Comparison of ENCODE assay signal across 22 cellular contexts in genomic region chrX:65127804-65128203, GRCh38.
DNase-seq lines count a peak whose midpoint lies in the region; ATAC-seq lines count a peak whose summit lies in the region.
"Had no signal": no experiment of that assay in that cellular context is flagged by ENCODE, and none has a peak within 500 bp of the region (broad histone marks: within the 10 kb centered on the region; RNA-seq: fewer than 3 reads in every experiment).

No MANE protein-coding gene starts in this region.

- WGBS in mesenchymal stem cell = 73% methylated on average over 3 of the region's 3 CpGs

- no peak overlapping the region for H4K91ac ChIP-seq in mesenchymal stem cell (ENCODE audit: low read length)

- H2AFZ ChIP-seq in mesenchymal stem cell (ENCODE audit: low read depth, low read length) = no peak overlapping the region
- H2AFZ ChIP-seq: neural progenitor cell had no signal

- no peak overlapping the region for H2BK120ac ChIP-seq in mesenchymal stem cell (ENCODE audit: low read depth, low read length)

- no peak overlapping the region for H2BK5ac ChIP-seq in mesenchymal stem cell (ENCODE audit: low read depth, low read length, poor library complexity, severe bottlenecking)

- no peak overlapping the region for H4K8ac ChIP-seq in mesenchymal stem cell (ENCODE audit: low read length)

- no peak overlapping the region for H3K23ac ChIP-seq in mesenchymal stem cell (ENCODE audit: low read length in 2 of 2)

- H2BK12ac ChIP-seq in mesenchymal stem cell (ENCODE audit: low read length in 2 of 2) = no peak overlapping the region

- in situ Hi-C loops in KBM-7 (cut with MboI; ENCODE audit: low pct_unique_long_range_greater_than_20kb, low sequenced_read_pairs) = no loop called here

- no peak overlapping the region for H3K4me3 ChIP-seq in mesenchymal stem cell (ENCODE audit: insufficient read depth in 1 of 2, low read depth in 1 of 2, low read length in 2 of 2)
- H3K4me3 ChIP-seq: esophagus squamous epithelium, gastroesophageal sphincter, mucosa of descending colon, neural progenitor cell, suprapubic skin had no signal

- H3K9me3 Mint-ChIP-seq in activated naive CD8-positive, alpha-beta T cell (ENCODE audit: low read depth) = peaks cover 9% of the 10 kb centered on the region
- peaks cover 25% of the 10 kb centered on the region for H3K9me3 Mint-ChIP-seq in activated naive CD8-positive, alpha-beta T cell treated with anti-CD3 and anti-CD28 coated beads, Interleukin-2, amount 50 U/mL, for 24 hours

- peaks cover 23% of the 10 kb centered on the region for H3K4me1 Mint-ChIP-seq in activated naive CD8-positive, alpha-beta T cell (ENCODE audit: low read depth)
- peaks cover 18% of the 10 kb centered on the region for H3K4me1 Mint-ChIP-seq in activated naive CD8-positive, alpha-beta T cell treated with anti-CD3 and anti-CD28 coated beads, Interleukin-2, amount 50 U/mL, for 24 hours
- H3K4me1 Mint-ChIP-seq: neural progenitor cell had no signal

- H3K27ac Mint-ChIP-seq in activated naive CD8-positive, alpha-beta T cell = no peak overlapping the region
- H3K27ac Mint-ChIP-seq in activated naive CD8-positive, alpha-beta T cell treated with anti-CD3 and anti-CD28 coated beads, Interleukin-2, amount 50 U/mL, for 24 hours = no peak overlapping the region
- H3K27ac Mint-ChIP-seq: effector memory CD8-positive, alpha-beta T cell; neural progenitor cell; progenitor cell of endocrine pancreas had no signal

- H3K18ac ChIP-seq in mesenchymal stem cell (ENCODE audit: low read depth in 1 of 2, low read length in 2 of 2) = no peak overlapping the region

- H2AK5ac ChIP-seq in mesenchymal stem cell (ENCODE audit: low read length, severe bottlenecking) = no peak overlapping the region

- H3K27ac ChIP-seq in mesenchymal stem cell (ENCODE audit: low read length, poor library complexity, severe bottlenecking) = no peak overlapping the region
- H3K27ac ChIP-seq: brain microvascular endothelial cell, esophagus squamous epithelium, gastroesophageal sphincter, neural progenitor cell, suprapubic skin, VCaP had no signal

- no peak overlapping the region for H2BK15ac ChIP-seq in mesenchymal stem cell (ENCODE audit: low read depth, poor library complexity, severe bottlenecking)

- no peak for ATAC-seq in activated naive CD8-positive, alpha-beta T cell treated with anti-CD3 and anti-CD28 coated beads, Interleukin-2, amount 50 U/mL, for 24 hours
- ATAC-seq in HG02938 (IDR thresholded peaks at IDR 0.05; ENCODE audit: unreplicated experiment) = no peak
- ATAC-seq: activated T-cell treated with anti-CD3 and anti-CD28 coated beads, Interleukin-2, amount 50 U/mL, for 4 hours; effector memory CD8-positive, alpha-beta T cell; gastroesophageal sphincter; mucosa of descending colon; PC-3 had no signal

- H3K36me3 Mint-ChIP-seq in activated naive CD8-positive, alpha-beta T cell = peaks cover 32% of the 10 kb centered on the region
- peaks cover 35% of the 10 kb centered on the region for H3K36me3 Mint-ChIP-seq in activated naive CD8-positive, alpha-beta T cell treated with anti-CD3 and anti-CD28 coated beads, Interleukin-2, amount 50 U/mL, for 24 hours (ENCODE audit: low read depth)
- H3K36me3 Mint-ChIP-seq: neural progenitor cell had no signal

- H3K4me3 Mint-ChIP-seq in activated naive CD8-positive, alpha-beta T cell = peak overlapping the region; percentile 42
- H3K4me3 Mint-ChIP-seq in activated naive CD8-positive, alpha-beta T cell treated with anti-CD3 and anti-CD28 coated beads, Interleukin-2, amount 50 U/mL, for 24 hours = no peak overlapping the region
- H3K4me3 Mint-ChIP-seq: activated T-cell treated with anti-CD3 and anti-CD28 coated beads, Interleukin-2, amount 50 U/mL, for 4 hours; neural progenitor cell had no signal

- no peaks in the 10 kb centered on the region for H3K27me3 Mint-ChIP-seq in activated naive CD8-positive, alpha-beta T cell
- H3K27me3 Mint-ChIP-seq in activated naive CD8-positive, alpha-beta T cell treated with anti-CD3 and anti-CD28 coated beads, Interleukin-2, amount 50 U/mL, for 24 hours = no peaks in the 10 kb centered on the region
- H3K27me3 Mint-ChIP-seq: effector memory CD8-positive, alpha-beta T cell; progenitor cell of endocrine pancreas had no signal

- no peak for DNase-seq in activated naive CD8-positive, alpha-beta T cell treated with anti-CD3 and anti-CD28 coated beads, Interleukin-2, amount 50 U/mL, for 24 hours
- peak; percentile 76 for DNase-seq in KBM-7
- DNase-seq in UCSD-AML1 (lab: John Stamatoyannopoulos, UW; ENCODE audit: unreplicated experiment) = peak; percentile 9
- no peak for DNase-seq in mesenchymal stem cell
- DNase-seq in iPS-NIHi11 (ENCODE audit: low spot score) = no peak
- DNase-seq: activated T-cell treated with anti-CD3 and anti-CD28 coated beads, Interleukin-2, amount 50 U/mL, for 4 hours; brain microvascular endothelial cell; effector memory CD8-positive, alpha-beta T cell; esophagus squamous epithelium; islet precursor cell; mucosa of descending colon; NCI-H1105 treated with DMSO at 0.1 percent for 48 hours; NCI-H446; PC-3; SHP77 treated with DMSO at 0.1 percent for 48 hours had no signal

- H3K14ac ChIP-seq in mesenchymal stem cell (ENCODE audit: low read length in 2 of 2) = no peak overlapping the region

- peaks cover 37% of the 10 kb centered on the region for H3K9me3 ChIP-seq in mesenchymal stem cell (ENCODE audit: control insufficient read depth, low read length)
- H3K9me3 ChIP-seq: gastroesophageal sphincter, suprapubic skin had no signal

- H3K27me3 ChIP-seq in mesenchymal stem cell (ENCODE audit: control insufficient read depth in 1 of 2, insufficient read depth in 1 of 2, low read length in 2 of 2) = no peaks in the 10 kb centered on the region
- H3K27me3 ChIP-seq: brain microvascular endothelial cell, esophagus squamous epithelium, gastroesophageal sphincter, neural progenitor cell, suprapubic skin had no signal

- H3K79me1 ChIP-seq in mesenchymal stem cell (replicated peaks; ENCODE audit: low read length, poor library complexity, severe bottlenecking) = no peaks in the 10 kb centered on the region

- no peak overlapping the region for H3K9ac ChIP-seq in mesenchymal stem cell (ENCODE audit: low read length)
- H3K9ac ChIP-seq: neural progenitor cell had no signal

- H3K4me2 ChIP-seq in mesenchymal stem cell (ENCODE audit: low read length, poor library complexity, severe bottlenecking) = no peak overlapping the region
- H3K4me2 ChIP-seq: neural progenitor cell had no signal

- H3K4me1 ChIP-seq in mesenchymal stem cell (ENCODE audit: control insufficient read depth, insufficient read depth, low read depth, low read length) = no peaks in the 10 kb centered on the region
- H3K4me1 ChIP-seq: esophagus squamous epithelium, gastroesophageal sphincter, neural progenitor cell, suprapubic skin had no signal

- H3K36me3 ChIP-seq in mesenchymal stem cell (ENCODE audit: control insufficient read depth in 1 of 2, insufficient read depth in 2 of 2, low read depth in 1 of 2, low read length in 2 of 2) = no peaks in the 10 kb centered on the region
- H3K36me3 ChIP-seq: brain microvascular endothelial cell, esophagus squamous epithelium, gastroesophageal sphincter, neural progenitor cell, suprapubic skin had no signal

- no peak overlapping the region for H3K4ac ChIP-seq in mesenchymal stem cell (ENCODE audit: low read depth in 1 of 2, low read length in 2 of 2)

Comparison
In these comparisons a context has a peak if more than half of its experiments do, and no peak if none do; other contexts are left out.
1. DNase-seq: peak in KBM-7 (single experiment) and UCSD-AML1 (single experiment); none in activated naive CD8-positive, alpha-beta T cell treated with anti-CD3 and anti-CD28 coated beads, Interleukin-2, amount 50 U/mL, for 24 hours (single experiment), mesenchymal stem cell (single experiment) and iPS-NIHi11 (single experiment).